2 cellular contexts compared by ENCODE assay signal in the genomic region with DNA sequence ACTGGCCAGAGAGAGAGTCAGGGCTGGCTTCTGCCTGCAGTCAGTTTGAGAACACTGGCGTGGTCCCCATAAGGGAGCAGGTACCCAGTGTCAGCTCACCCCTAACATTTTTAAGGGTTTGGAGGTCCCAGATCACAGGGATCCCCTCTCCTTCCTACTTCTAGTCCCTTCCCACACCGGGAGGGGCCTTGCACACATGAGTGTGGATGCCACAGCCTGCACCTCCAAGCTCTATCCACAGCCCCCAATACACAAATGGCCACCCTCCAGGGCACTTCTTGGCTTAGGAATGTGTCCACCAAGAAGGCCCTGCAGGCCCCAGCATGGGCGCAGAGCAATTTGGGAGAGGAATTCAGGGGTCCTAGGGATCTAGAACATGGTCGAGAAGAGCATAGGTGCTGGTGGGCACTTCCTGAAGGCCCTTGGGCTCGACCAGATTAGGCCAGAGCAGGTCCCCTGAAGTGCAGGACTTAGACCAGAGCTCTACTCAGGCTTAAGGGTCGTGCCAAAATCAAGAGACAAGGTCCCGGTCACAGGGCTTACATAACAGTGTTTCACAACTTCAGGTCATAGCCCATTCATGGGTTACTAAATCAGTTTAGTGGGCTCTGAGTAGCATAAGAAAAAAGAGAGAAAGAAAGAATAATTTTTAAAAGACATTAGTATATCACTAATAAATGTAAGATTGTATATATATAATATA.
A peak's percentile ranks its signal among the peaks of the same experiment; 100 is the strongest.
TF ChIP-seq lines count a peak whose summit lies in the region.

No MANE protein-coding gene starts in this region.

TF ChIP-seq in liver, 16 proteins besides CTCF, POLR2A, EP300 and RAD21:
- TF ChIP-seq GABPA (IDR thresholded peaks at IDR 0.05 in 1 of 2, conservative IDR thresholded peaks at IDR 0.05 in 1 of 2): peak in 1 of 2 donors; percentile 60
- TF ChIP-seq, protein P1, sequence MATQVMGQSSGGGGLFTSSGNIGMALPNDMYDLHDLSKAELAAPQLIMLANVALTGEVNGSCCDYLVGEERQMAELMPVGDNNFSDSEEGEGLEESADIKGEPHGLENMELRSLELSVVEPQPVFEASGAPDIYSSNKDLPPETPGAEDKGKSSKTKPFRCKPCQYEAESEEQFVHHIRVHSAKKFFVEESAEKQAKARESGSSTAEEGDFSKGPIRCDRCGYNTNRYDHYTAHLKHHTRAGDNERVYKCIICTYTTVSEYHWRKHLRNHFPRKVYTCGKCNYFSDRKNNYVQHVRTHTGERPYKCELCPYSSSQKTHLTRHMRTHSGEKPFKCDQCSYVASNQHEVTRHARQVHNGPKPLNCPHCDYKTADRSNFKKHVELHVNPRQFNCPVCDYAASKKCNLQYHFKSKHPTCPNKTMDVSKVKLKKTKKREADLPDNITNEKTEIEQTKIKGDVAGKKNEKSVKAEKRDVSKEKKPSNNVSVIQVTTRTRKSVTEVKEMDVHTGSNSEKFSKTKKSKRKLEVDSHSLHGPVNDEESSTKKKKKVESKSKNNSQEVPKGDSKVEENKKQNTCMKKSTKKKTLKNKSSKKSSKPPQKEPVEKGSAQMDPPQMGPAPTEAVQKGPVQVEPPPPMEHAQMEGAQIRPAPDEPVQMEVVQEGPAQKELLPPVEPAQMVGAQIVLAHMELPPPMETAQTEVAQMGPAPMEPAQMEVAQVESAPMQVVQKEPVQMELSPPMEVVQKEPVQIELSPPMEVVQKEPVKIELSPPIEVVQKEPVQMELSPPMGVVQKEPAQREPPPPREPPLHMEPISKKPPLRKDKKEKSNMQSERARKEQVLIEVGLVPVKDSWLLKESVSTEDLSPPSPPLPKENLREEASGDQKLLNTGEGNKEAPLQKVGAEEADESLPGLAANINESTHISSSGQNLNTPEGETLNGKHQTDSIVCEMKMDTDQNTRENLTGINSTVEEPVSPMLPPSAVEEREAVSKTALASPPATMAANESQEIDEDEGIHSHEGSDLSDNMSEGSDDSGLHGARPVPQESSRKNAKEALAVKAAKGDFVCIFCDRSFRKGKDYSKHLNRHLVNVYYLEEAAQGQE (IDR thresholded peaks at IDR 0.05): no peak
- TF ChIP-seq, protein P2, sequence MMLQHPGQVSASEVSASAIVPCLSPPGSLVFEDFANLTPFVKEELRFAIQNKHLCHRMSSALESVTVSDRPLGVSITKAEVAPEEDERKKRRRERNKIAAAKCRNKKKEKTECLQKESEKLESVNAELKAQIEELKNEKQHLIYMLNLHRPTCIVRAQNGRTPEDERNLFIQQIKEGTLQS (IDR thresholded peaks at IDR 0.05): no peak
- TF ChIP-seq RXRA (IDR thresholded peaks at IDR 0.05): peak; percentile 74 to 87
- TF ChIP-seq YY1 (IDR thresholded peaks at IDR 0.05): peak; percentile 34
- TF ChIP-seq EGR1 (IDR thresholded peaks at IDR 0.05; ENCODE audit: low read depth in 2 of 2): no peak
- TF ChIP-seq HNF4G (IDR thresholded peaks at IDR 0.05): peak; percentile 34
- TF ChIP-seq JUND (IDR thresholded peaks at IDR 0.05): peak in 1 of 2 donors; percentile 66
- peak; percentile 87 to 88 for TF ChIP-seq HNF4A (conservative IDR thresholded peaks at IDR 0.05)
- TF ChIP-seq SP1 (IDR thresholded peaks at IDR 0.05): peak; percentile 52
TF ChIP-seq in liver: peak in this region for 7.

TF ChIP-seq in HepG2, 621 proteins besides CTCF, POLR2A, EP300 and RAD21:
- TF ChIP-seq, protein P3, sequence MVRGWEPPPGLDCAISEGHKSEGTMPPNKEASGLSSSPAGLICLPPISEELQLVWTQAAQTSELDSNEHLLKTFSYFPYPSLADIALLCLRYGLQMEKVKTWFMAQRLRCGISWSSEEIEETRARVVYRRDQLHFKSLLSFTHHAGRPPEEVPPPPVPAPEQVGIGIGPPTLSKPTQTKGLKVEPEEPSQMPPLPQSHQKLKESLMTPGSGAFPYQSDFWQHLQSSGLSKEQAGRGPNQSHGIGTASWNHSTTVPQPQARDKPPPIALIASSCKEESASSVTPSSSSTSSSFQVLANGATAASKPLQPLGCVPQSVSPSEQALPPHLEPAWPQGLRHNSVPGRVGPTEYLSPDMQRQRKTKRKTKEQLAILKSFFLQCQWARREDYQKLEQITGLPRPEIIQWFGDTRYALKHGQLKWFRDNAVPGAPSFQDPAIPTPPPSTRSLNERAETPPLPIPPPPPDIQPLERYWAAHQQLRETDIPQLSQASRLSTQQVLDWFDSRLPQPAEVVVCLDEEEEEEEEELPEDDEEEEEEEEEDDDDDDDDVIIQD (CRISPR knock-in tag; IDR thresholded peaks at IDR 0.05; ENCODE audit: low read depth): no peak
